8 cellular contexts compared by ENCODE assay signal in the genomic region with DNA sequence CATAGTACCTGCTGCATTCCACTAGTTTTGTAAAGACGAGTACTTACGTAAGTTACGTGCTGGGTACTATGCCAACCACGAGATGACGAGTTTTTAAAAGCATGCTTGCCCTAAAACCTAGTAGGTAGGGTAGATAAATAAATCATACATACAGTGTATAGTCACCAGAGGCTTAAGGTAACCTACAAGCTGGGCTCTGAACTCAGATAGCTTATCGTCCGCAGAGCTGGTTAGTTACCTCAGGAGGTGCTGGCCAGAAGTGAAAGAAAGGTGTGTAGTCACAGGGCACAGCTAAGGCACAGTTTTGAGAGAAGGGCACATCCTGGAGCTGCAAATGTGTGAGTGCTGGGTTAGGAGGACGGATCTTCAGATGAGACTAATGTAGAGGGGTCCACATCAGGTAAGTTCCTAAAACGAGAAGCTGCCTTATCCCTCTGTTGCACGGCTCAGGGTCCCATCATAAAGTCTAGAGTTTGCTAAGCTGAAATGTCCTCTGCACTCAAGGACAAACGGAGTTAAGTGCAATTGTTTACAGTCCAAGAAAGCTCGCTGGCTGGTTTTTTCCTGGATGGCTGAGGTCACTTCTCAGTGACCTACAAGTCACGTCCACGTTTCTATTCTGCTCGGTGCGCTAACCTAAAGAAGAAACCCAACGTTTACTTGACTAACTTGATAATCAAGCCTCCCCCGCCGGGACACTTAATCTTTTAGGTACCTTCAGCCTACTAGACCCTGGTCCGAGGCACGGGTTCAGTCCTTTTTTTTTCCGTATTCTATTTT. TPM values are rescaled to one million over a fixed set of nuclear protein-coding genes. Genes with fewer than 3 reads are reported as not detected.
DNase-seq lines count a peak whose midpoint lies in the region; ATAC-seq and TF ChIP-seq lines count a peak whose summit lies in the region.

No MANE protein-coding gene starts in this region.

- H3K4me1 ChIP-seq in spleen, result peaks cover 6 to 46% (median 17%) of the 10 kb centered on the region in 6 donors

- TF ChIP-seq POLR2A in spleen (IDR thresholded peaks at IDR 0.05), result no peak

- H3K27me3 Mint-ChIP-seq in activated naive CD8-positive, alpha-beta T cell treated with anti-CD3 and anti-CD28 coated beads, Interleukin-2, amount 50 U/mL, for 24 hours, result peaks cover 10% of the 10 kb centered on the region

- H3K27ac Mint-ChIP-seq in activated naive CD8-positive, alpha-beta T cell treated with anti-CD3 and anti-CD28 coated beads, Interleukin-2, amount 50 U/mL, for 24 hours, result peak overlapping the region; percentile 69

- DNase-seq in GM03348 (ENCODE audit: low spot score), result peak; percentile 5
- no peak for DNase-seq in activated naive CD8-positive, alpha-beta T cell treated with anti-CD3 and anti-CD28 coated beads, Interleukin-2, amount 50 U/mL, for 24 hours
- no peak for DNase-seq in spleen
- DNase-seq in COR-L47 (lab: John Stamatoyannopoulos, UW), result no peak
- DNase-seq in omental fat pad (ENCODE audit: low spot score), result no peak

- H3K9me3 ChIP-seq in iPS-18c (ENCODE audit: control insufficient read depth, insufficient read depth, low read length), result no peaks in the 10 kb centered on the region
- H3K9me3 ChIP-seq in spleen, result no peaks in the 10 kb centered on the region

- H3K36me3 ChIP-seq in spleen, result no peaks in the 10 kb centered on the region

- H3K4me3 Mint-ChIP-seq in activated naive CD8-positive, alpha-beta T cell treated with anti-CD3 and anti-CD28 coated beads, Interleukin-2, amount 50 U/mL, for 24 hours, result peak overlapping the region; percentile 84

- intact Hi-C loops in spleen (cut with DNase I; ENCODE audit: low total_unique reads), result no loop called here

- no peaks in the 10 kb centered on the region for H3K27me3 ChIP-seq in spleen (replicated peaks in 1 of 7)

- peak overlapping the region; percentile 75 to 92 (median 88) for H3K27ac ChIP-seq in spleen

- no peaks in the 10 kb centered on the region for H3K9me3 Mint-ChIP-seq in activated naive CD8-positive, alpha-beta T cell treated with anti-CD3 and anti-CD28 coated beads, Interleukin-2, amount 50 U/mL, for 24 hours

- peak; percentile 1 for ATAC-seq in HG03045 (IDR thresholded peaks at IDR 0.05; ENCODE audit: unreplicated experiment)
- no peak for ATAC-seq in activated naive CD8-positive, alpha-beta T cell treated with anti-CD3 and anti-CD28 coated beads, Interleukin-2, amount 50 U/mL, for 24 hours
- ATAC-seq in GM18909 (IDR thresholded peaks at IDR 0.05; ENCODE audit: poor library complexity, unreplicated experiment), result no peak
- ATAC-seq in omental fat pad (ENCODE audit: low FRiP score), result no peak

- H3K4me1 Mint-ChIP-seq in activated naive CD8-positive, alpha-beta T cell treated with anti-CD3 and anti-CD28 coated beads, Interleukin-2, amount 50 U/mL, for 24 hours, result peaks cover 18% of the 10 kb centered on the region

- 28 to 41% (median 39%) methylated on average over 22 of the region's 22 CpGs for WGBS in spleen, 5 donors

- H3K4me3 ChIP-seq in iPS-18c (ENCODE audit: insufficient read depth, low read depth, low read length) (peak overlapping the region; percentile 85; the same call in 1 of the 2 replicates), spleen (peak overlapping the region; percentile 80 to 97 (median 86))

- TF ChIP-seq CTCF in spleen (IDR thresholded peaks at IDR 0.05 in 8 of 11, conservative IDR thresholded peaks at IDR 0.05 in 3 of 11) (no peak), omental fat pad (IDR thresholded peaks at IDR 0.05) (no peak)

- no peaks in the 10 kb centered on the region for H3K36me3 Mint-ChIP-seq in activated naive CD8-positive, alpha-beta T cell treated with anti-CD3 and anti-CD28 coated beads, Interleukin-2, amount 50 U/mL, for 24 hours (ENCODE audit: low read depth)

RNA-seq across cellular contexts. Expression of a gene that starts 1.1 kb away (rescaled TPM):
- total RNA-seq in spleen, result 10 to 100 TPM in 6 of 7 donors, 1 to 10 TPM in 1; 8.8 to 17.4 (median 13.4) TPM
- polyA plus RNA-seq in spleen, result 10 to 100 TPM in 1 of 3 donors, 1 to 10 TPM in 2; 5.2 to 11.4 (median 5.9) TPM
- 10 to 100 TPM; 13.3 to 21.5 (median 17.9) TPM for total RNA-seq in omental fat pad
